Comparison of ENCODE assay signal across 32 cellular contexts in the genomic region with DNA sequence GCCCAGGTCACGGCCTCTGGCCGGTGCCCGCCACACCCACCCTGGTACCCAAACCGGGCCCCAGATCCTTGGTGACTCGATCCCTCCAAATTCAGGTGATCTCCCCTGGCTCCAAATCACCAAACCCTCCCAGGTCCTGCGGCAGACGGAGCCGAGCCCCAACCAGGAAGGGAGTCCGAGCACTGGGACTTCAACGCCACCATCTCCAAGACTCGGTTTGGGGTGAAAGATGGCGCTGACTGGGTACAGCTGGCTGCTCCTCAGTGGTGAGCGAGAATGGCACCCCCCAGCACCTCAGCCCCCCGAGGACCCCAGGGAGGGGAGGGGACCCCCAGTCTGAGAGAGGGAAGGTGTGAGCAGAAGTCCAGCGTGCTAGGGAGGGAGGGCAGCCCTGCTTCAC. TPM values are rescaled to one million over a fixed set of nuclear protein-coding genes. Genes with fewer than 3 reads are reported as not detected.
"Had no signal": no experiment of that assay in that cellular context is flagged by ENCODE, and none has a peak within 500 bp of the region (broad histone marks: within the 10 kb centered on the region; RNA-seq: fewer than 3 reads in every experiment).

No MANE protein-coding gene starts in this region.

- H3K36me3 ChIP-seq: heart right ventricle, left lung, lower lobe of right lung, neural progenitor cell, right atrium auricular region, tibial nerve, upper lobe of left lung, vagina had no signal

- FAIRE-seq: keratinocyte had no signal

- ATAC-seq: heart right ventricle; left lung; lower lobe of right lung; naive thymus-derived CD8-positive, alpha-beta T cell; psoas muscle; stimulated activated memory B cell treated with anti-CD40 and anti-IgM and Interleukin-4, amounts not matched to agents 10 μg/mL and 1 μg/mL and 100 μg/mL, for 72 hours; stimulated activated naive CD8-positive, alpha-beta T cell treated with anti-CD3 and anti-CD28 coated beads, Interleukin-15, amount 100 ng/mL, for 72 hours had no signal

- H3K79me2 ChIP-seq: hepatocyte, parathyroid adenoma had no signal

- DNase-seq: heart right ventricle; kidney glomerular epithelial cell; left lung; lower lobe of right lung; mammary epithelial cell; mesenchymal stem cell; naive thymus-derived CD8-positive, alpha-beta T cell; psoas muscle; stimulated activated CD4-positive, alpha-beta T cell treated with anti-CD3 and anti-CD28 coated beads, Interleukin-1b, Interleukin-23, amount 100 ng/mL, for 48 hours; stimulated activated CD4-positive, alpha-beta T cell treated with anti-CD3 and anti-CD28 coated beads, Interleukin-2, amount 100 ng/mL, for 48 hours; stimulated activated CD4-positive, alpha-beta T cell treated with anti-CD3 and anti-CD28 coated beads, Interleukin-4, amount 100 ng/mL, for 4 hours; stimulated activated CD8-positive, alpha-beta memory T cell treated with anti-CD3 and anti-CD28 coated beads, Interleukin-4, amount 100 ng/mL, for 48 hours; stimulated activated naive CD4-positive, alpha-beta T cell treated with Interleukin-2 at 50 U/mL for 16 hours; stimulated activated naive CD8-positive, alpha-beta T cell treated with anti-CD3 and anti-CD28 coated beads, Interleukin-15, amount 100 ng/mL, for 72 hours; substantia nigra had no signal

- H3K4me3 Mint-ChIP-seq: naive thymus-derived CD8-positive, alpha-beta T cell; nephron; neural progenitor cell; stimulated activated memory B cell treated with anti-CD40 and anti-IgM and Interleukin-4, amounts not matched to agents 10 μg/mL and 1 μg/mL and 100 μg/mL, for 72 hours; stimulated activated naive CD8-positive, alpha-beta T cell treated with anti-CD3 and anti-CD28 coated beads, Interleukin-15, amount 100 ng/mL, for 72 hours had no signal

- H3K4me1 Mint-ChIP-seq: stimulated activated memory B cell treated with anti-CD40 and anti-IgM and Interleukin-4, amounts not matched to agents 10 μg/mL and 1 μg/mL and 100 μg/mL, for 72 hours had no signal

- H3K9me3 ChIP-seq: heart right ventricle, left lung, lower lobe of right lung, psoas muscle, right atrium auricular region, tibial nerve, upper lobe of left lung, vagina had no signal

- H3K27ac Mint-ChIP-seq: naive thymus-derived CD8-positive, alpha-beta T cell; nephron; neural progenitor cell; stimulated activated memory B cell treated with anti-CD40 and anti-IgM and Interleukin-4, amounts not matched to agents 10 μg/mL and 1 μg/mL and 100 μg/mL, for 72 hours; stimulated activated naive CD8-positive, alpha-beta T cell treated with anti-CD3 and anti-CD28 coated beads, Interleukin-15, amount 100 ng/mL, for 72 hours had no signal

- H3K27ac ChIP-seq: heart right ventricle, hepatocyte, left lung, lower lobe of right lung, neural progenitor cell, parathyroid adenoma, psoas muscle, right atrium auricular region, tibial nerve, upper lobe of left lung, vagina had no signal

- H3K4me3 ChIP-seq: heart right ventricle, hepatocyte, left lung, lower lobe of right lung, neural progenitor cell, psoas muscle, right atrium auricular region, smooth muscle cell, tibial nerve, upper lobe of left lung, vagina had no signal

- H3K4me2 ChIP-seq: hepatocyte, neural progenitor cell, smooth muscle cell had no signal

- H3K36me3 Mint-ChIP-seq: naive thymus-derived CD8-positive, alpha-beta T cell; neural progenitor cell; stimulated activated memory B cell treated with anti-CD40 and anti-IgM and Interleukin-4, amounts not matched to agents 10 μg/mL and 1 μg/mL and 100 μg/mL, for 72 hours had no signal

- H3K9me3 Mint-ChIP-seq: naive thymus-derived CD8-positive, alpha-beta T cell; nephron; stimulated activated memory B cell treated with anti-CD40 and anti-IgM and Interleukin-4, amounts not matched to agents 10 μg/mL and 1 μg/mL and 100 μg/mL, for 72 hours; stimulated activated naive CD8-positive, alpha-beta T cell treated with anti-CD3 and anti-CD28 coated beads, Interleukin-15, amount 100 ng/mL, for 72 hours had no signal

- H2AFZ ChIP-seq: hepatocyte, neural progenitor cell, parathyroid adenoma had no signal

- H3K9ac ChIP-seq: neural progenitor cell, parathyroid adenoma had no signal

- H3K4me1 ChIP-seq: heart right ventricle, left lung, neural progenitor cell, psoas muscle, right atrium auricular region, tibial nerve, vagina had no signal

- H3K27me3 ChIP-seq: hepatocyte, left lung, neural progenitor cell, right atrium auricular region, tibial nerve, upper lobe of left lung, vagina had no signal

RNA-seq across cellular contexts. Expression of gene CEACAM16, which starts 2.3 kb away (rescaled TPM):
- total RNA-seq: heart right ventricle; lower lobe of right lung; mammary epithelial cell; naive thymus-derived CD8-positive, alpha-beta T cell; osteocyte; posterior vena cava; psoas muscle; renal cortical epithelial cell; right atrium auricular region; smooth muscle cell; temporal lobe; tibial nerve; upper lobe of left lung; urinary bladder; vagina had no signal
- polyA plus RNA-seq: heart right ventricle; hepatocyte; keratinocyte; liver; mammary epithelial cell; naive thymus-derived CD8-positive, alpha-beta T cell; smooth muscle cell; urinary bladder had no signal
